19 cellular contexts compared by ENCODE assay signal in genomic region chr1:24878775-24879742, GRCh38. TPM values are rescaled to one million over a fixed set of nuclear protein-coding genes. Genes with fewer than 3 reads are reported as not detected.
A peak's percentile ranks its signal among the peaks of the same experiment; 100 is the strongest.
DNase-seq lines count a peak whose midpoint lies in the region; ATAC-seq and TF ChIP-seq lines count a peak whose summit lies in the region.
"Had no signal": no experiment of that assay in that cellular context is flagged by ENCODE, and none has a peak within 500 bp of the region (broad histone marks: within the 10 kb centered on the region; RNA-seq: fewer than 3 reads in every experiment).

No MANE protein-coding gene starts in this region.

- peaks cover 13% of the 10 kb centered on the region for H3K9me3 Mint-ChIP-seq in activated naive CD8-positive, alpha-beta T cell treated with anti-CD3 and anti-CD28 coated beads, Interleukin-2, amount 50 U/mL, for 24 hours
- H3K9me3 Mint-ChIP-seq: activated naive CD4-positive, alpha-beta T cell treated with anti-CD3 and anti-CD28 coated beads for 36 hours had no signal

- H3K27ac Mint-ChIP-seq in activated naive CD8-positive, alpha-beta T cell treated with anti-CD3 and anti-CD28 coated beads, Interleukin-2, amount 50 U/mL, for 24 hours, result no peak overlapping the region
- H3K27ac Mint-ChIP-seq: activated naive CD4-positive, alpha-beta T cell treated with anti-CD3 and anti-CD28 coated beads for 36 hours; nephron; stimulated activated naive B cell treated with anti-CD40 and anti-IgM and Interleukin-4, amounts not matched to agents 10 μg/mL and 1 μg/mL and 100 μg/mL, for 72 hours had no signal

- no peak for ATAC-seq in PC-3
- ATAC-seq in sciatic nerve, result no peak
- ATAC-seq in activated naive CD8-positive, alpha-beta T cell treated with anti-CD3 and anti-CD28 coated beads, Interleukin-2, amount 50 U/mL, for 24 hours, result no peak
- ATAC-seq: right cardiac atrium; stimulated activated naive B cell treated with anti-CD40 and anti-IgM and Interleukin-4, amounts not matched to agents 10 μg/mL and 1 μg/mL and 100 μg/mL, for 72 hours had no signal

- peaks cover under 1% of the 10 kb centered on the region for H3K36me3 Mint-ChIP-seq in activated naive CD8-positive, alpha-beta T cell treated with anti-CD3 and anti-CD28 coated beads, Interleukin-2, amount 50 U/mL, for 24 hours (ENCODE audit: low read depth)

- in situ Hi-C loops in ACHN (cut with HindIII; ENCODE audit: low pct_ligation_motif_present, low pct_unique_long_range_greater_than_20kb, low sequenced_read_pairs), result no loop called here

- H3K9me3 ChIP-seq in PC-3 (ENCODE audit: low read length) (no peaks in the 10 kb centered on the region), esophagus muscularis mucosa (peaks cover 0 to 19% (median 5%) of the 10 kb centered on the region in 4 donors)

- H3K27ac ChIP-seq in PC-3 (ENCODE audit: low read length) (no peak overlapping the region), esophagus muscularis mucosa (replicated peaks in 1 of 4) (no peak overlapping the region)

- H3K9ac ChIP-seq in PC-3 (ENCODE audit: low read length), result no peak overlapping the region

- H2AFZ ChIP-seq in PC-3 (ENCODE audit: low read length), result no peak overlapping the region

- POLR2A ChIA-PET in PC-3 (lab: Charles Lee; ENCODE audit: unreplicated experiment), result no interaction called here

- H3K4me3 Mint-ChIP-seq in activated naive CD8-positive, alpha-beta T cell treated with anti-CD3 and anti-CD28 coated beads, Interleukin-2, amount 50 U/mL, for 24 hours, result no peak overlapping the region
- H3K4me3 Mint-ChIP-seq: activated naive CD4-positive, alpha-beta T cell treated with anti-CD3 and anti-CD28 coated beads for 36 hours; nephron; stimulated activated naive B cell treated with anti-CD40 and anti-IgM and Interleukin-4, amounts not matched to agents 10 μg/mL and 1 μg/mL and 100 μg/mL, for 72 hours had no signal

- H3F3A ChIP-seq in PC-3 (ENCODE audit: low read length, unreplicated experiment), result no peaks in the 10 kb centered on the region

- H3K4me3 ChIP-seq in PC-3 (ENCODE audit: low read length), result no peak overlapping the region
- no peak overlapping the region for H3K4me3 ChIP-seq in esophagus muscularis mucosa

- DNase-seq in EL, result peak; percentile 68
- DNase-seq in PC-3, result peak; percentile 49
- DNase-seq in ecto neural progenitor cell (ENCODE audit: low spot score), result peak; percentile 35
- peak; percentile 23 for DNase-seq in sciatic nerve (ENCODE audit: low spot score)
- no peak for DNase-seq in activated naive CD8-positive, alpha-beta T cell treated with anti-CD3 and anti-CD28 coated beads, Interleukin-2, amount 50 U/mL, for 24 hours
- no peak for DNase-seq in NCI-H1436 treated with DMSO at 0.1 percent for 48 hours (lab: John Stamatoyannopoulos, UW)
- DNase-seq in ACHN, result no peak
- no peak for DNase-seq in esophagus muscularis mucosa (ENCODE audit: extremely low spot score)
- DNase-seq: activated CD4-positive, alpha-beta T cell treated with anti-CD3 and anti-CD28 coated beads, Interleukin-2, amount 50 U/mL, for 4 hours; activated naive CD4-positive, alpha-beta T cell treated with anti-CD3 and anti-CD28 coated beads for 36 hours; cerebellar nuclear complex; GF-D8; NCI-H2081 treated with DMSO at 0.1 percent for 48 hours; NCI-H774; right cardiac atrium; SHP77; stimulated activated naive B cell treated with anti-CD40 and anti-IgM and Interleukin-4, amounts not matched to agents 10 μg/mL and 1 μg/mL and 100 μg/mL, for 72 hours; T-helper 9 cell had no signal

- H3K79me2 ChIP-seq in PC-3 (ENCODE audit: low read length), result no peaks in the 10 kb centered on the region

- no TSS peak for BruUV-seq in PC-3 (replicated peaks; lab: Mats Ljungman, UMichigan)

- no peaks in the 10 kb centered on the region for H3K4me1 Mint-ChIP-seq in activated naive CD8-positive, alpha-beta T cell treated with anti-CD3 and anti-CD28 coated beads, Interleukin-2, amount 50 U/mL, for 24 hours
- H3K4me1 Mint-ChIP-seq: nephron had no signal

- no peak overlapping the region for H3K4me2 ChIP-seq in PC-3 (ENCODE audit: low read length)

- peaks cover 4% of the 10 kb centered on the region for H3K27me3 Mint-ChIP-seq in activated naive CD8-positive, alpha-beta T cell treated with anti-CD3 and anti-CD28 coated beads, Interleukin-2, amount 50 U/mL, for 24 hours

- H4K20me1 ChIP-seq in PC-3 (ENCODE audit: low read length), result no peaks in the 10 kb centered on the region

- H3K27me3 ChIP-seq in PC-3 (ENCODE audit: low read length), result peaks cover 3% of the 10 kb centered on the region; the same call in 1 of the 2 replicates
- H3K27me3 ChIP-seq in esophagus muscularis mucosa, result peaks cover 0 to 22% (median 0%) of the 10 kb centered on the region in 4 donors

- intact Hi-C loops in PC-3 (cut with micrococcal nuclease) (no loop called here), sciatic nerve (cut with DNase I) (no loop called here), esophagus muscularis mucosa (cut with DNase I) (no loop called here)

- no peak for TF ChIP-seq CTCF in PC-3 (conservative IDR thresholded peaks at IDR 0.05; ENCODE audit: low read depth, low read length)
- TF ChIP-seq CTCF in esophagus muscularis mucosa (IDR thresholded peaks at IDR 0.05), result no peak

- no peak for TF ChIP-seq EP300 in esophagus muscularis mucosa (IDR thresholded peaks at IDR 0.05)

- TF ChIP-seq POLR2A in esophagus muscularis mucosa (IDR thresholded peaks at IDR 0.05; ENCODE audit: low read depth), result no peak

- H3K4me1 ChIP-seq in PC-3 (ENCODE audit: insufficient read depth, low read length) (peaks cover 7% of the 10 kb centered on the region), esophagus muscularis mucosa (no peaks in the 10 kb centered on the region)

- H3K9me2 ChIP-seq in PC-3 (replicated peaks; ENCODE audit: low read length), result no peaks in the 10 kb centered on the region

- CTCF ChIA-PET in PC-3 (lab: Charles Lee), result no interaction called here

- H3K36me3 ChIP-seq in PC-3 (ENCODE audit: low read depth, low read length) (no peaks in the 10 kb centered on the region), esophagus muscularis mucosa (no peaks in the 10 kb centered on the region)

- WGBS in esophagus muscularis mucosa, result 79% methylated on average over 7 of the region's 7 CpGs

RNA-seq across cellular contexts. Expression of gene RUNX3, which starts 51.0 kb away (rescaled TPM):
- total RNA-seq in PC-3 (2014; rRNA removed) (2.8 and 3.7 TPM in 2 replicates), sciatic nerve (2.0 TPM), esophagus muscularis mucosa (1 to 10 TPM in 3 of 4 donors, under 1 TPM in 1; 0.91 to 4.4 (median 2.3) TPM)

Comparison
In these comparisons a context has a peak if more than half of its experiments do, and no peak if none do; other contexts are left out.
1. DNase-seq: peak in EL (single experiment), PC-3 (single experiment), ecto neural progenitor cell (single experiment) and sciatic nerve (single experiment); none in activated naive CD8-positive, alpha-beta T cell treated with anti-CD3 and anti-CD28 coated beads, Interleukin-2, amount 50 U/mL, for 24 hours (single experiment), NCI-H1436 treated with DMSO at 0.1 percent for 48 hours (single experiment), ACHN (single experiment) and esophagus muscularis mucosa (single experiment).